8 cellular contexts compared by ENCODE assay signal in the genomic region with DNA sequence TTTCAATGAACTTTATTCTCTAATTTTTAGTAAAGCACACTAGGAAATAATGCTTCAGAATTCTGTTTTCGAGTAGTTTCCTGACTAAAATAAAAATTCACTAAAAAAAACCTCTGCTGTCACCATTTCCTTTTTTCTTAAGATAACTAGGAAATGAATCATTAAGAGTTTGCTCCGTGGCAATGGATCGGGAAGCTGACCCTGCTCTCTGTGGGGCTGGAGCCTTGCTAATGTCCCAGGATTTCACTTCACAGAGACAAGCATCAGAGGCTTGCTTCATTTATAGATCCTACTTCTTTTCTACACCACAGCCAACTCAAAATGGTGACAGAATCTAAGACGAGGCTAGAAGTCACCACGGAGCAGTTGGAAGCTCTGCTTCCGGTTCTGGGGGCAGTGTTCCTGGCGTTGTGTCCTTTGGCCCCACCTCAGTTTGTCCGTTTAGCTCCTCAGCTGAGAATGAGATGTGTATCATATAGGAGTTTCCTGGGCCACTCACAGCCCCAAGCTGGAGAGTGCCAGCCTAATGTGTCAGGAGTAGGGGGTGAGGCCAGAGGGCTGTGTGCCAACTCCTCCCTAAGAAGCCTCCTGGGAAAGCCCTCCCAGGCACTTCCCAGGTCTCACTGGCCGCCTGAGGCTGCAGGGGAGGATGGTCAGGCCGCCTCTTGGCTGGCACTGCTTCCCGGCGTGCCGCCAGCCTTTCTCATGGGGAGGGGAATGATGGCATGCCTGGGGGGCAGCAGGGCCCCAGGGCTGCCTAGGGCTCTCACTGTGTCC. TPM values are rescaled to one million over a fixed set of nuclear protein-coding genes. Genes with fewer than 3 reads are reported as not detected.
A peak's percentile ranks its signal among the peaks of the same experiment; 100 is the strongest.
DNase-seq lines count a peak whose midpoint lies in the region; TF ChIP-seq lines count a peak whose summit lies in the region.

No MANE protein-coding gene starts in this region.

- H3K4me3 ChIP-seq in testis (no peak overlapping the region), neural progenitor cell (no peak overlapping the region)

- H3K36me3 ChIP-seq in testis (ENCODE audit: low read depth, missing control alignments) = no peaks in the 10 kb centered on the region
- no peaks in the 10 kb centered on the region for H3K36me3 ChIP-seq in neural progenitor cell

- H3K4me2 ChIP-seq in neural progenitor cell = no peak overlapping the region

- no peaks in the 10 kb centered on the region for H3K9me3 ChIP-seq in testis
- H3K9me3 ChIP-seq in neural progenitor cell (ENCODE audit: low read depth) = no peaks in the 10 kb centered on the region

- peaks cover 18% of the 10 kb centered on the region for H3K4me1 ChIP-seq in testis
- H3K4me1 ChIP-seq in neural progenitor cell = peaks cover 25% of the 10 kb centered on the region

- H4K20me1 ChIP-seq in neural progenitor cell (ENCODE audit: low read depth) = peaks cover 93% of the 10 kb centered on the region

- H3K4me1 Mint-ChIP-seq in immature natural killer cell (peaks cover 45 to 87% of the 10 kb centered on the region in 2 donors), neural progenitor cell (peaks cover 50% of the 10 kb centered on the region)

- H3K79me2 ChIP-seq in neural progenitor cell (ENCODE audit: low read depth) = peaks cover 99% of the 10 kb centered on the region

- 40 to 52% methylated on average over 10 to 13 of the region's 13 CpGs for WGBS in testis, 2 donors

- no peaks in the 10 kb centered on the region for H3K9me3 Mint-ChIP-seq in immature natural killer cell
- H3K9me3 Mint-ChIP-seq in neural progenitor cell = no peaks in the 10 kb centered on the region

- intact Hi-C loops in testis (cut with DNase I; ENCODE audit: low total_unique reads) = no loop called here

- TF ChIP-seq CTCF in testis (IDR thresholded peaks at IDR 0.05) (no peak), neural progenitor cell (IDR thresholded peaks at IDR 0.05) (no peak), GM10266 (IDR thresholded peaks at IDR 0.05; ENCODE audit: control insufficient read depth, insufficient read depth, low read depth, missing control alignments) (no peak)

- no peak overlapping the region for H3K4me3 Mint-ChIP-seq in immature natural killer cell
- no peak overlapping the region for H3K4me3 Mint-ChIP-seq in neural progenitor cell

- H3K36me3 Mint-ChIP-seq in immature natural killer cell (peaks cover 0 to 7% (median 0%) of the 10 kb centered on the region in 3 donors), neural progenitor cell (peaks cover 18% of the 10 kb centered on the region)

- peak overlapping the region in 1 of 2 donors; percentile 55 for H3K27ac ChIP-seq in testis
- no peak overlapping the region for H3K27ac ChIP-seq in neural progenitor cell

- H3K27me3 ChIP-seq in testis (no peaks in the 10 kb centered on the region), neural progenitor cell (no peaks in the 10 kb centered on the region)

- H3K27ac Mint-ChIP-seq in immature natural killer cell = peak overlapping the region in 4 of 6 donors; percentile 6 to 62 (median 23)
- no peak overlapping the region for H3K27ac Mint-ChIP-seq in neural progenitor cell

- no peak for TF ChIP-seq POLR2A in testis (IDR thresholded peaks at IDR 0.05)

- no peak overlapping the region for H3K9ac ChIP-seq in neural progenitor cell

- no peaks in the 10 kb centered on the region for H3F3A ChIP-seq in neural progenitor cell (ENCODE audit: low read depth)

- H3K27me3 Mint-ChIP-seq in immature natural killer cell (ENCODE audit: low read depth in 3 of 3) = peaks cover 0 to 3% (median 0%) of the 10 kb centered on the region in 3 donors
- no peaks in the 10 kb centered on the region for H3K27me3 Mint-ChIP-seq in neural progenitor cell (ENCODE audit: insufficient read depth, low read depth)

- H2AFZ ChIP-seq in neural progenitor cell (replicated peaks) = no peak overlapping the region

- peak; percentile 43 for DNase-seq in NCI-H345 (lab: John Stamatoyannopoulos, UW)
- DNase-seq in NCI-H345 treated with DMSO at 0.1 percent for 48 hours (lab: John Stamatoyannopoulos, UW; ENCODE audit: unreplicated experiment) = no peak
- peak; percentile 79 for DNase-seq in amniotic epithelial cell (ENCODE audit: low read depth)
- DNase-seq in immature natural killer cell = no peak
- DNase-seq in testis = peak; percentile 59
- DNase-seq in neural progenitor cell (ENCODE audit: low spot score) = no peak
- DNase-seq in GM10266 (ENCODE audit: extremely low spot score) = no peak
- no peak for DNase-seq in NOMO-1 (lab: John Stamatoyannopoulos, UW; ENCODE audit: unreplicated experiment in 2 of 2)

RNA-seq across cellular contexts. Expression of a gene that starts 19.6 kb away (rescaled TPM):
- polyA plus RNA-seq in immature natural killer cell (1 to 10 TPM in 1 of 3 donors, under 1 TPM in 2; 0.05 to 1.6 (median 0.84) TPM), testis (ENCODE audit: insufficient read depth, low read depth, low replicate concordance) (23.1 TPM)
- total RNA-seq in testis (10 to 100 TPM; 46.2 to 51.3 TPM), neural progenitor cell (ENCODE audit: low replicate concordance) (20.9 and 22.4 TPM in 2 replicates)

Comparison
In these comparisons a context has a peak if more than half of its experiments do, and no peak if none do; other contexts are left out.
1. DNase-seq: peak in NCI-H345 (single experiment), amniotic epithelial cell (single experiment) and testis (single experiment); none in NCI-H345 treated with DMSO at 0.1 percent for 48 hours (single experiment), immature natural killer cell (0 of 3), neural progenitor cell (single experiment), GM10266 (single experiment) and NOMO-1 (0 of 2).